23 cellular contexts compared by ENCODE assay signal in the genomic region with DNA sequence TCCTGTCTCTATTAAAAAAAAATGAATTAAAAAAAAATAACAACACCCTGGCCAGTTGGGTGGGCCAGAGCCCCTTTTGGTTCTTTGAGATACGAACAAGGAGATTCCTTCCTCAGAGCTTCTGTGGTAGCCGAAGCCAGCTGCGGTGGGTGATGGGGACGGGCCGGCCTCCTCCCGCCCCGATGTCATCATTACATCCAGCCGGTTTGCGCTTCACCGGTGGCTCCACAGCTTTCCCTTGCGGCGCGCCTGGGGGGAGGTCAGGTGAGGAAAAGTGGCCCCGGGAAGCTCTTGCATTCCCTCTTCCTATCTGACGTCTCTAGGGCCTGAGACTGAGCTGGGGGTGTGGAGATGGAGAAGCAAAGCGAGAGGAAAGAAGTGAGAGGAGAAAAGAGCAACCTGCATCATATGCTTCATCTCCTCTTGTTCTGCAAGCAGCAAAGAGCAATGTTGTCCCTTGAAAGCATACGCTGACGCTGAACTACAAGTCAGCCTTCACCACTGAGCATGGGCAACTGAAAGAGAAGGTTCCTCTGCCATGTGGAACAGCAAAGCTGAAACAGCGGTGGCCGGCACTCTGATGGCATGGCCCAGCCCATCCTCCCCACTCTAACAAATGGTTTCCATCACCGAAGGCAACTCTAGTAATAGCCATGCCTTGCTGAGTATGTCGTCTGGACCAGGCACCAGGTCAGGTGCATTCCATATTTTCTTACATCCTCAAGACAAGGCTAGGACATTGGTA. TPM values are rescaled to one million over a fixed set of nuclear protein-coding genes. Genes with fewer than 3 reads are reported as not detected.
"Had no signal": no experiment of that assay in that cellular context is flagged by ENCODE, and none has a peak within 500 bp of the region (broad histone marks: within the 10 kb centered on the region; RNA-seq: fewer than 3 reads in every experiment).

No MANE protein-coding gene starts in this region.

- H3K4me1 ChIP-seq: foreskin keratinocyte had no signal

- H3K27ac ChIP-seq: coronary artery, foreskin keratinocyte, heart right ventricle, left lung had no signal

- DNase-seq: dermis blood vessel endothelial cell; dorsolateral prefrontal cortex; effector CD4-positive, alpha-beta T cell; effector memory CD4-positive, alpha-beta T cell; foreskin keratinocyte; glutamatergic neuron; head of caudate nucleus; heart right ventricle; hippocampal formation; left cardiac atrium; left lung; lower lobe of right lung; mesenchymal stem cell; mucosa of descending colon; naive B cell had no signal

- H3K9me3 ChIP-seq: esophagus muscularis mucosa, heart right ventricle, left lung, lower lobe of right lung, mucosa of descending colon had no signal

- ATAC-seq: foreskin keratinocyte, heart right ventricle, left cardiac atrium, left lung, lower lobe of right lung, mucosa of descending colon had no signal

- H3K4me3 ChIP-seq: coronary artery, dorsolateral prefrontal cortex, esophagus muscularis mucosa, heart right ventricle, left lung, lower lobe of right lung, mucosa of descending colon had no signal

- H3K36me3 ChIP-seq: esophagus muscularis mucosa, heart right ventricle, left lung, lower lobe of right lung had no signal

RNA-seq across cellular contexts. Expression of a gene that starts 6.0 kb away (rescaled TPM):
- total RNA-seq: dermis blood vessel endothelial cell, endothelial cell of umbilical vein, epithelial cell of proximal tubule, fibroblast of villous mesenchyme, foreskin keratinocyte, glomerular endothelial cell, kidney epithelial cell, lung microvascular endothelial cell had no signal

RNA-seq across cellular contexts. Expression of a gene that starts 26.0 kb away (rescaled TPM):
- total RNA-seq: endothelial cell of umbilical vein had no signal
